Comparison of ENCODE assay signal across 2 cellular contexts in genomic region chr9:4830699-4831098, GRCh38.
A peak's percentile ranks its signal among the peaks of the same experiment; 100 is the strongest.
TF ChIP-seq lines count a peak whose summit lies in the region.

No MANE protein-coding gene starts in this region.

TF ChIP-seq in liver, 16 proteins besides CTCF, POLR2A, EP300 and RAD21 (continued from another document):
- TF ChIP-seq HNF4A (conservative IDR thresholded peaks at IDR 0.05) = peak; percentile 47 to 52
- no peak for TF ChIP-seq GABPA (IDR thresholded peaks at IDR 0.05 in 1 of 2, conservative IDR thresholded peaks at IDR 0.05 in 1 of 2)
- TF ChIP-seq ZBTB33 (IDR thresholded peaks at IDR 0.05) = no peak
- no peak for TF ChIP-seq FOXA1 (IDR thresholded peaks at IDR 0.05)
- TF ChIP-seq SP1 (IDR thresholded peaks at IDR 0.05) = no peak
TF ChIP-seq in liver: peak in this region for 1.

TF ChIP-seq in HepG2, 621 proteins besides CTCF, POLR2A, EP300 and RAD21 (continued from another document):
- TF ChIP-seq CREB1 (IDR thresholded peaks at IDR 0.05) (no peak), CREB1 (CRISPR knock-in tag; IDR thresholded peaks at IDR 0.05) (no peak), IRF1 (CRISPR knock-in tag; IDR thresholded peaks at IDR 0.05; ENCODE audit: low read depth) (no peak), ARID2 (CRISPR knock-in tag; IDR thresholded peaks at IDR 0.05; ENCODE audit: borderline replicate concordance) (no peak), CBFB (CRISPR knock-in tag; IDR thresholded peaks at IDR 0.05) (no peak), NFATC3 (CRISPR knock-in tag; IDR thresholded peaks at IDR 0.05) (no peak), THAP7 (CRISPR knock-in tag; IDR thresholded peaks at IDR 0.05) (no peak), ZBTB3 (CRISPR knock-in tag; IDR thresholded peaks at IDR 0.05; ENCODE audit: borderline replicate concordance, low read depth) (no peak), KAT2B (IDR thresholded peaks at IDR 0.05; ENCODE audit: borderline replicate concordance, low read depth, low read length) (no peak), ISL2 (CRISPR knock-in tag; IDR thresholded peaks at IDR 0.05) (no peak), MLXIP (CRISPR knock-in tag; IDR thresholded peaks at IDR 0.05; ENCODE audit: borderline replicate concordance) (no peak), HBP1 (CRISPR knock-in tag; IDR thresholded peaks at IDR 0.05; ENCODE audit: low read depth) (no peak), RBFOX2 (IDR thresholded peaks at IDR 0.05; ENCODE audit: low read depth, low read length) (no peak), SP4 (CRISPR knock-in tag; IDR thresholded peaks at IDR 0.05) (no peak), ZNF33A (CRISPR knock-in tag; IDR thresholded peaks at IDR 0.05; ENCODE audit: borderline replicate concordance) (no peak)
TF ChIP-seq in HepG2: peak in this region for 0.
